In the genomic region with DNA sequence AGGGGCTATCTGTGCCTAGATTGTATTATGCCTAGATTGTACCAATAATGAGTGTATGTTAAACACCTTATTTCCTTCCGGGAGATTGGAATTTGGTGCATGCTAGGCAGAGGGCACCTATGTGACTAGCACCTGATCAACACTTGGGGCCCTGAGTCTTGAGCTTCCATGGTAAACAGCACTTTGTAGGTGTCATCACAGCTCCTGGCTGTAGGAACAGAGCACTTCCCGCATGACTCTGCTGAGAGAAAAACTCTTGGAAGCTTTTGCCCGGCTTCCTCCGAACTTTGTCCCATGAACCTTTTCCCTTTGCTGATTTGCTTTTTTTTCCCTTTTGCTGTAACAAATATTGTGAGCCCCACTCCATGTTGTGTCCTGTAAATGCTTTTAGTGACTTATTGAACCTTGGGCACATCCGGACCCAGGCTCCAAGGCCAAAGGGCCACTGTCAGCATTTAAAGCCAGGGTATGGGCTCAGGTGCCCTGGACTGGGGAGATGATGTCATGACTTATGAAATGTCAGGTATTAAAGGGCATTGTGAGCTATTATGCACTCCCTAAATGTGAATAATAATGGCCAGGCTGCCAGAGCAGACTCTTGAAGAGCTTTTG, we compare ENCODE assay signal across 1 cellular context.
TF ChIP-seq lines count a peak whose summit lies in the region.

No MANE protein-coding gene starts in this region.

TF ChIP-seq in HepG2, 621 proteins besides CTCF, POLR2A, EP300 and RAD21 (continued from another document):
- TF ChIP-seq, protein P1, sequence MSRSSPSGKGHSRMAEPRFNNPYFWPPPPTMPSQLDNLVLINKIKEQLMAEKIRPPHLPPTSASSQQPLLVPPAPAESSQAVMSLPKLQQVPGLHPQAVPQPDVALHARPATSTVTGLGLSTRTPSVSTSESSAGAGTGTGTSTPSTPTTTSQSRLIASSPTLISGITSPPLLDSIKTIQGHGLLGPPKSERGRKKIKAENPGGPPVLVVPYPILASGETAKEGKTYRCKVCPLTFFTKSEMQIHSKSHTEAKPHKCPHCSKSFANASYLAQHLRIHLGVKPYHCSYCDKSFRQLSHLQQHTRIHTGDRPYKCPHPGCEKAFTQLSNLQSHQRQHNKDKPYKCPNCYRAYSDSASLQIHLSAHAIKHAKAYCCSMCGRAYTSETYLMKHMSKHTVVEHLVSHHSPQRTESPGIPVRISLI (CRISPR knock-in tag; IDR thresholded peaks at IDR 0.05; ENCODE audit: borderline replicate concordance) = peak; percentile 80
- TF ChIP-seq, protein P2, sequence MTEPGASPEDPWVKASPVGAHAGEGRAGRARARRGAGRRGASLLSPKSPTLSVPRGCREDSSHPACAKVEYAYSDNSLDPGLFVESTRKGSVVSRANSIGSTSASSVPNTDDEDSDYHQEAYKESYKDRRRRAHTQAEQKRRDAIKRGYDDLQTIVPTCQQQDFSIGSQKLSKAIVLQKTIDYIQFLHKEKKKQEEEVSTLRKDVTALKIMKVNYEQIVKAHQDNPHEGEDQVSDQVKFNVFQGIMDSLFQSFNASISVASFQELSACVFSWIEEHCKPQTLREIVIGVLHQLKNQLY (CRISPR knock-in tag; IDR thresholded peaks at IDR 0.05) = no peak
- TF ChIP-seq NCOR1 (IDR thresholded peaks at IDR 0.05; ENCODE audit: borderline replicate concordance, low read length) = peak; percentile 38; the same call in 1 of the 2 replicates
- TF ChIP-seq PHF21A (CRISPR knock-in tag; IDR thresholded peaks at IDR 0.05) = peak; percentile 58; the same call in 1 of the 2 replicates
- peak; percentile 23; the same call in 1 of the 2 replicates for TF ChIP-seq ZNF441 (CRISPR knock-in tag; IDR thresholded peaks at IDR 0.05; ENCODE audit: borderline replicate concordance)
- TF ChIP-seq, protein P3, sequence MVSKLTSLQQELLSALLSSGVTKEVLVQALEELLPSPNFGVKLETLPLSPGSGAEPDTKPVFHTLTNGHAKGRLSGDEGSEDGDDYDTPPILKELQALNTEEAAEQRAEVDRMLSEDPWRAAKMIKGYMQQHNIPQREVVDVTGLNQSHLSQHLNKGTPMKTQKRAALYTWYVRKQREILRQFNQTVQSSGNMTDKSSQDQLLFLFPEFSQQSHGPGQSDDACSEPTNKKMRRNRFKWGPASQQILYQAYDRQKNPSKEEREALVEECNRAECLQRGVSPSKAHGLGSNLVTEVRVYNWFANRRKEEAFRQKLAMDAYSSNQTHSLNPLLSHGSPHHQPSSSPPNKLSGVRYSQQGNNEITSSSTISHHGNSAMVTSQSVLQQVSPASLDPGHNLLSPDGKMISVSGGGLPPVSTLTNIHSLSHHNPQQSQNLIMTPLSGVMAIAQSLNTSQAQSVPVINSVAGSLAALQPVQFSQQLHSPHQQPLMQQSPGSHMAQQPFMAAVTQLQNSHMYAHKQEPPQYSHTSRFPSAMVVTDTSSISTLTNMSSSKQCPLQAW (CRISPR knock-in tag; IDR thresholded peaks at IDR 0.05) = peak; percentile 44; the same call in 1 of the 2 replicates
- TF ChIP-seq, protein P4, sequence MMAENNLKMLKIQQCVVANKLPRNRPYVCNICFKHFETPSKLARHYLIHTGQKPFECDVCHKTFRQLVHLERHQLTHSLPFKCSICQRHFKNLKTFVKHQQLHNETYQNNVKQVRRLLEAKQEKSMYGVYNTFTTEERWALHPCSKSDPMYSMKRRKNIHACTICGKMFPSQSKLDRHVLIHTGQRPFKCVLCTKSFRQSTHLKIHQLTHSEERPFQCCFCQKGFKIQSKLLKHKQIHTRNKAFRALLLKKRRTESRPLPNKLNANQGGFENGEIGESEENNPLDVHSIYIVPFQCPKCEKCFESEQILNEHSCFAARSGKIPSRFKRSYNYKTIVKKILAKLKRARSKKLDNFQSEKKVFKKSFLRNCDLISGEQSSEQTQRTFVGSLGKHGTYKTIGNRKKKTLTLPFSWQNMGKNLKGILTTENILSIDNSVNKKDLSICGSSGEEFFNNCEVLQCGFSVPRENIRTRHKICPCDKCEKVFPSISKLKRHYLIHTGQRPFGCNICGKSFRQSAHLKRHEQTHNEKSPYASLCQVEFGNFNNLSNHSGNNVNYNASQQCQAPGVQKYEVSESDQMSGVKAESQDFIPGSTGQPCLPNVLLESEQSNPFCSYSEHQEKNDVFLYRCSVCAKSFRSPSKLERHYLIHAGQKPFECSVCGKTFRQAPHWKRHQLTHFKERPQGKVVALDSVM (CRISPR knock-in tag; IDR thresholded peaks at IDR 0.05) = no peak
- peak; percentile 74; the same call in 1 of the 2 replicates for TF ChIP-seq ETV5 (CRISPR knock-in tag; IDR thresholded peaks at IDR 0.05; ENCODE audit: borderline replicate concordance)
- TF ChIP-seq ZNF382 (CRISPR knock-in tag; IDR thresholded peaks at IDR 0.05; ENCODE audit: borderline replicate concordance) = no peak
- TF ChIP-seq HNF4G (IDR thresholded peaks at IDR 0.05; ENCODE audit: borderline replicate concordance, low read depth, low read length) = 0 out of 2 replicates have a peak, but pooled peaks have one; percentile 6
- no peak; the same call in 1 of the 2 replicates for TF ChIP-seq HNF4G (CRISPR knock-in tag; IDR thresholded peaks at IDR 0.05; ENCODE audit: borderline replicate concordance, low read depth)
- TF ChIP-seq ZNF670 (CRISPR knock-in tag; IDR thresholded peaks at IDR 0.05; ENCODE audit: borderline replicate concordance) = peak; percentile 26; the same call in 1 of the 2 replicates
- TF ChIP-seq HNF4A (CRISPR knock-in tag; IDR thresholded peaks at IDR 0.05) = peak; percentile 74
- TF ChIP-seq, protein P5, sequence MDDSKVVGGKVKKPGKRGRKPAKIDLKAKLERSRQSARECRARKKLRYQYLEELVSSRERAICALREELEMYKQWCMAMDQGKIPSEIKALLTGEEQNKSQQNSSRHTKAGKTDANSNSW (CRISPR knock-in tag; IDR thresholded peaks at IDR 0.05; ENCODE audit: borderline replicate concordance) = no peak
- peak; percentile 14; the same call in 1 of the 2 replicates for TF ChIP-seq FOXO1 (CRISPR knock-in tag; IDR thresholded peaks at IDR 0.05)
- TF ChIP-seq SOX5 (CRISPR knock-in tag; IDR thresholded peaks at IDR 0.05; ENCODE audit: borderline replicate concordance) = peak; percentile 22; the same call in 1 of the 2 replicates
- peak; percentile 57; the same call in 1 of the 2 replicates for TF ChIP-seq ESRRA (CRISPR knock-in tag; IDR thresholded peaks at IDR 0.05; ENCODE audit: low read depth)
- no peak for TF ChIP-seq KDM2A (CRISPR knock-in tag; IDR thresholded peaks at IDR 0.05; ENCODE audit: borderline replicate concordance, low read depth)
- TF ChIP-seq ZFP36L1 (CRISPR knock-in tag; IDR thresholded peaks at IDR 0.05) = 0 out of 2 replicates have a peak, but pooled peaks have one; percentile 34
- TF ChIP-seq GABPA (IDR thresholded peaks at IDR 0.05; ENCODE audit: low read depth, low read length) = no peak
- TF ChIP-seq GABPA (CRISPR knock-in tag; IDR thresholded peaks at IDR 0.05; ENCODE audit: low read depth) = peak; percentile 53; the same call in 1 of the 2 replicates
- no peak for TF ChIP-seq ZNF674 (CRISPR knock-in tag; IDR thresholded peaks at IDR 0.05; ENCODE audit: low read depth)
- TF ChIP-seq JUND (CRISPR knock-in tag; IDR thresholded peaks at IDR 0.05) = peak; percentile 20; the same call in 1 of the 2 replicates
- TF ChIP-seq SALL1 (CRISPR knock-in tag; IDR thresholded peaks at IDR 0.05) = peak; percentile 82
- peak; percentile 75 for TF ChIP-seq RARA (CRISPR knock-in tag; IDR thresholded peaks at IDR 0.05)
- peak; percentile 41 for TF ChIP-seq ZEB1 (IDR thresholded peaks at IDR 0.05; ENCODE audit: insufficient replicate concordance, low read depth)
- no peak for TF ChIP-seq FOSL2 (CRISPR knock-in tag; IDR thresholded peaks at IDR 0.05)
- TF ChIP-seq, protein P6, sequence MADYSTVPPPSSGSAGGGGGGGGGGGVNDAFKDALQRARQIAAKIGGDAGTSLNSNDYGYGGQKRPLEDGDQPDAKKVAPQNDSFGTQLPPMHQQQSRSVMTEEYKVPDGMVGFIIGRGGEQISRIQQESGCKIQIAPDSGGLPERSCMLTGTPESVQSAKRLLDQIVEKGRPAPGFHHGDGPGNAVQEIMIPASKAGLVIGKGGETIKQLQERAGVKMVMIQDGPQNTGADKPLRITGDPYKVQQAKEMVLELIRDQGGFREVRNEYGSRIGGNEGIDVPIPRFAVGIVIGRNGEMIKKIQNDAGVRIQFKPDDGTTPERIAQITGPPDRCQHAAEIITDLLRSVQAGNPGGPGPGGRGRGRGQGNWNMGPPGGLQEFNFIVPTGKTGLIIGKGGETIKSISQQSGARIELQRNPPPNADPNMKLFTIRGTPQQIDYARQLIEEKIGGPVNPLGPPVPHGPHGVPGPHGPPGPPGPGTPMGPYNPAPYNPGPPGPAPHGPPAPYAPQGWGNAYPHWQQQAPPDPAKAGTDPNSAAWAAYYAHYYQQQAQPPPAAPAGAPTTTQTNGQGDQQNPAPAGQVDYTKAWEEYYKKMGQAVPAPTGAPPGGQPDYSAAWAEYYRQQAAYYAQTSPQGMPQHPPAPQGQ (CRISPR knock-in tag; IDR thresholded peaks at IDR 0.05; ENCODE audit: borderline replicate concordance) = no peak
- TF ChIP-seq ELF3 (CRISPR knock-in tag; IDR thresholded peaks at IDR 0.05) = 0 out of 2 replicates have a peak, but pooled peaks have one; percentile 34
- TF ChIP-seq, protein P7, sequence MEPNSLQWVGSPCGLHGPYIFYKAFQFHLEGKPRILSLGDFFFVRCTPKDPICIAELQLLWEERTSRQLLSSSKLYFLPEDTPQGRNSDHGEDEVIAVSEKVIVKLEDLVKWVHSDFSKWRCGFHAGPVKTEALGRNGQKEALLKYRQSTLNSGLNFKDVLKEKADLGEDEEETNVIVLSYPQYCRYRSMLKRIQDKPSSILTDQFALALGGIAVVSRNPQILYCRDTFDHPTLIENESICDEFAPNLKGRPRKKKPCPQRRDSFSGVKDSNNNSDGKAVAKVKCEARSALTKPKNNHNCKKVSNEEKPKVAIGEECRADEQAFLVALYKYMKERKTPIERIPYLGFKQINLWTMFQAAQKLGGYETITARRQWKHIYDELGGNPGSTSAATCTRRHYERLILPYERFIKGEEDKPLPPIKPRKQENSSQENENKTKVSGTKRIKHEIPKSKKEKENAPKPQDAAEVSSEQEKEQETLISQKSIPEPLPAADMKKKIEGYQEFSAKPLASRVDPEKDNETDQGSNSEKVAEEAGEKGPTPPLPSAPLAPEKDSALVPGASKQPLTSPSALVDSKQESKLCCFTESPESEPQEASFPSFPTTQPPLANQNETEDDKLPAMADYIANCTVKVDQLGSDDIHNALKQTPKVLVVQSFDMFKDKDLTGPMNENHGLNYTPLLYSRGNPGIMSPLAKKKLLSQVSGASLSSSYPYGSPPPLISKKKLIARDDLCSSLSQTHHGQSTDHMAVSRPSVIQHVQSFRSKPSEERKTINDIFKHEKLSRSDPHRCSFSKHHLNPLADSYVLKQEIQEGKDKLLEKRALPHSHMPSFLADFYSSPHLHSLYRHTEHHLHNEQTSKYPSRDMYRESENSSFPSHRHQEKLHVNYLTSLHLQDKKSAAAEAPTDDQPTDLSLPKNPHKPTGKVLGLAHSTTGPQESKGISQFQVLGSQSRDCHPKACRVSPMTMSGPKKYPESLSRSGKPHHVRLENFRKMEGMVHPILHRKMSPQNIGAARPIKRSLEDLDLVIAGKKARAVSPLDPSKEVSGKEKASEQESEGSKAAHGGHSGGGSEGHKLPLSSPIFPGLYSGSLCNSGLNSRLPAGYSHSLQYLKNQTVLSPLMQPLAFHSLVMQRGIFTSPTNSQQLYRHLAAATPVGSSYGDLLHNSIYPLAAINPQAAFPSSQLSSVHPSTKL (CRISPR knock-in tag; IDR thresholded peaks at IDR 0.05) = peak; percentile 51; the same call in 1 of the 2 replicates
- TF ChIP-seq TARDBP (CRISPR knock-in tag; IDR thresholded peaks at IDR 0.05) = 0 out of 2 replicates have a peak, but pooled peaks have one; percentile 18
- TF ChIP-seq ZNF121 (CRISPR knock-in tag; IDR thresholded peaks at IDR 0.05) = no peak
- TF ChIP-seq, protein P8, sequence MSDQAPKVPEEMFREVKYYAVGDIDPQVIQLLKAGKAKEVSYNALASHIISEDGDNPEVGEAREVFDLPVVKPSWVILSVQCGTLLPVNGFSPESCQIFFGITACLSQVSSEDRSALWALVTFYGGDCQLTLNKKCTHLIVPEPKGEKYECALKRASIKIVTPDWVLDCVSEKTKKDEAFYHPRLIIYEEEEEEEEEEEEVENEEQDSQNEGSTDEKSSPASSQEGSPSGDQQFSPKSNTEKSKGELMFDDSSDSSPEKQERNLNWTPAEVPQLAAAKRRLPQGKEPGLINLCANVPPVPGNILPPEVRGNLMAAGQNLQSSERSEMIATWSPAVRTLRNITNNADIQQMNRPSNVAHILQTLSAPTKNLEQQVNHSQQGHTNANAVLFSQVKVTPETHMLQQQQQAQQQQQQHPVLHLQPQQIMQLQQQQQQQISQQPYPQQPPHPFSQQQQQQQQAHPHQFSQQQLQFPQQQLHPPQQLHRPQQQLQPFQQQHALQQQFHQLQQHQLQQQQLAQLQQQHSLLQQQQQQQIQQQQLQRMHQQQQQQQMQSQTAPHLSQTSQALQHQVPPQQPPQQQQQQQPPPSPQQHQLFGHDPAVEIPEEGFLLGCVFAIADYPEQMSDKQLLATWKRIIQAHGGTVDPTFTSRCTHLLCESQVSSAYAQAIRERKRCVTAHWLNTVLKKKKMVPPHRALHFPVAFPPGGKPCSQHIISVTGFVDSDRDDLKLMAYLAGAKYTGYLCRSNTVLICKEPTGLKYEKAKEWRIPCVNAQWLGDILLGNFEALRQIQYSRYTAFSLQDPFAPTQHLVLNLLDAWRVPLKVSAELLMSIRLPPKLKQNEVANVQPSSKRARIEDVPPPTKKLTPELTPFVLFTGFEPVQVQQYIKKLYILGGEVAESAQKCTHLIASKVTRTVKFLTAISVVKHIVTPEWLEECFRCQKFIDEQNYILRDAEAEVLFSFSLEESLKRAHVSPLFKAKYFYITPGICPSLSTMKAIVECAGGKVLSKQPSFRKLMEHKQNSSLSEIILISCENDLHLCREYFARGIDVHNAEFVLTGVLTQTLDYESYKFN (CRISPR knock-in tag; conservative IDR thresholded peaks at IDR 0.05) = peak; percentile 84
- TF ChIP-seq TBX2 (CRISPR knock-in tag; IDR thresholded peaks at IDR 0.05; ENCODE audit: borderline replicate concordance) = peak; percentile 29; the same call in 1 of the 2 replicates
- TF ChIP-seq, protein P9, sequence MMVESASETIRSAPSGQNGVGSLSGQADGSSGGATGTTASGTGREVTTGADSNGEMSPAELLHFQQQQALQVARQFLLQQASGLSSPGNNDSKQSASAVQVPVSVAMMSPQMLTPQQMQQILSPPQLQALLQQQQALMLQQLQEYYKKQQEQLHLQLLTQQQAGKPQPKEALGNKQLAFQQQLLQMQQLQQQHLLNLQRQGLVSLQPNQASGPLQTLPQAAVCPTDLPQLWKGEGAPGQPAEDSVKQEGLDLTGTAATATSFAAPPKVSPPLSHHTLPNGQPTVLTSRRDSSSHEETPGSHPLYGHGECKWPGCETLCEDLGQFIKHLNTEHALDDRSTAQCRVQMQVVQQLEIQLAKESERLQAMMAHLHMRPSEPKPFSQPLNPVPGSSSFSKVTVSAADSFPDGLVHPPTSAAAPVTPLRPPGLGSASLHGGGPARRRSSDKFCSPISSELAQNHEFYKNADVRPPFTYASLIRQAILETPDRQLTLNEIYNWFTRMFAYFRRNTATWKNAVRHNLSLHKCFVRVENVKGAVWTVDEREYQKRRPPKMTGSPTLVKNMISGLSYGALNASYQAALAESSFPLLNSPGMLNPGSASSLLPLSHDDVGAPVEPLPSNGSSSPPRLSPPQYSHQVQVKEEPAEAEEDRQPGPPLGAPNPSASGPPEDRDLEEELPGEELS (CRISPR knock-in tag; IDR thresholded peaks at IDR 0.05) = peak; percentile 27; the same call in 1 of the 2 replicates
TF ChIP-seq in HepG2: peak in this region for 36.
